ENCODE assay signal across 8 cellular contexts in the genomic region with DNA sequence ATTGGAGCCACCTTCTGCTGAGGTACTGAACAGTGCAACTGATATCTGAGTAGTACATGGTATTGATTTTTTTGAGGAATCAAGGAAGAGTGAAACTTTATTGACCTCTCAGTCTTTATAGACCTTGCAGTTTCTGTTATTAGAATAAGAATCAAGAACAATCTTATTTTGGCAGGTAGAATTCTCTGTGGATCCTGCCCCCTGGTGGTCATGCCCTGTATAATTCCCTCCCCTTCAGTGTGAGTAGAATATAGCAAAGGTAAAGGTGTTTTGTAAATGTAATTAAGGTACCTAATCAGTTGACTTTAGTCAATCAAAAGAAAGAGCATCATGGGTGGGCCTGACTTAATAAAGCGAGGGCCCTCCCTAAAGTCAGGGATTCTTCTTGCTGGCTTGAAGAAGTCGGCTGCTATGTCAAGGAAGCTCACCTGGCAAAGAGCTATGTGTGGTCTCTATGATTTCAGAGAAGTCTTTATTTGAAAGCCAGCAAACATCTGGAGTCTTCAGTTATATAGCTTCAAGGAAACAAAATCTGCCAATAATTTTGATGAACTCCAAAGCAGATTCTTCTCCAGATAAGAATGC.
DNase-seq lines count a peak whose midpoint lies in the region; ATAC-seq and TF ChIP-seq lines count a peak whose summit lies in the region.

No MANE protein-coding gene starts in this region.

- peak; percentile 52 for ATAC-seq in GM21515 (IDR thresholded peaks at IDR 0.05; ENCODE audit: unreplicated experiment)
- no peak for ATAC-seq in GM21619 (IDR thresholded peaks at IDR 0.05; ENCODE audit: unreplicated experiment)
- no peak for ATAC-seq in GM18498 (IDR thresholded peaks at IDR 0.05; ENCODE audit: unreplicated experiment)

- peak; percentile 58 for TF ChIP-seq CTCF in fibroblast of villous mesenchyme (IDR thresholded peaks at IDR 0.05; ENCODE audit: insufficient read depth, low read depth, low read length)

- H3K4me3 ChIP-seq in fibroblast of villous mesenchyme (ENCODE audit: low read depth, low read length) = no peak overlapping the region

- peak; percentile 38 for DNase-seq in D341Med (ENCODE audit: low spot score)
- DNase-seq in RKO (ENCODE audit: low spot score) = peak; percentile 5
- DNase-seq in fibroblast of villous mesenchyme (ENCODE audit: low read depth) = peak; percentile 2
- peak; percentile 7 for DNase-seq in stimulated activated CD4-positive, alpha-beta T cell treated with anti-CD3 and anti-CD28 coated beads, Interleukin-4, amount 100 ng/mL, for 24 hours
- no peak for DNase-seq in GF-D8 (lab: John Stamatoyannopoulos, UW)
